In genomic region chr10:43396061-43396927, GRCh38 we compare ENCODE assay signal across 1 cellular context.
A peak's percentile ranks its signal among the peaks of the same experiment; 100 is the strongest.
TF ChIP-seq lines count a peak whose summit lies in the region.

No MANE protein-coding gene starts in this region.

TF ChIP-seq in K562, 482 proteins besides CTCF, POLR2A, EP300 and RAD21 (continued from another document and continues in another):
- no peak for TF ChIP-seq SFPQ (IDR thresholded peaks at IDR 0.05; ENCODE audit: low read depth, low read length)
- peak; percentile 87; the same call in 1 of the 2 replicates for TF ChIP-seq NFRKB (IDR thresholded peaks at IDR 0.05; ENCODE audit: low read depth)
- TF ChIP-seq TBL1XR1 (IDR thresholded peaks at IDR 0.05; ENCODE audit: low read length in 2 of 2), result peak in 1 of 2 experiments; percentile 34; a peak in 2 of 4 replicates
- TF ChIP-seq NR3C1 (CRISPR knock-in tag; IDR thresholded peaks at IDR 0.05), result peak; percentile 88; the same call in 1 of the 2 replicates
- TF ChIP-seq HNRNPL (IDR thresholded peaks at IDR 0.05; ENCODE audit: low read depth, low read length), result peak; percentile 16; the same call in 1 of the 2 replicates
- TF ChIP-seq RB1 (IDR thresholded peaks at IDR 0.05; ENCODE audit: low read depth), result peak; percentile 97
- peak; percentile 85; the same call in 1 of the 2 replicates for TF ChIP-seq SMAD4 (CRISPR knock-in tag; conservative IDR thresholded peaks at IDR 0.05)
- peak; percentile 48; the same call in 1 of the 2 replicates for TF ChIP-seq BRD4 (IDR thresholded peaks at IDR 0.05)
- no peak for TF ChIP-seq HIVEP1 (CRISPR knock-in tag; IDR thresholded peaks at IDR 0.05)
- no peak for TF ChIP-seq HES1 (IDR thresholded peaks at IDR 0.05; ENCODE audit: low read depth)
- TF ChIP-seq POLR2AphosphoS5 (IDR thresholded peaks at IDR 0.05; ENCODE audit: control insufficient read depth, insufficient read depth, low read depth, low read length), result peak; percentile 78
- TF ChIP-seq RNF2 (IDR thresholded peaks at IDR 0.05), result peak; percentile 45; the same call in 1 of the 2 replicates
- no peak for TF ChIP-seq ZNF764 (CRISPR knock-in tag; IDR thresholded peaks at IDR 0.05; ENCODE audit: low read depth)
- TF ChIP-seq ZNF766 (CRISPR knock-in tag; conservative IDR thresholded peaks at IDR 0.05), result peak; percentile 63; the same call in 1 of the 2 replicates
- TF ChIP-seq POLR2G (IDR thresholded peaks at IDR 0.05; ENCODE audit: low read depth, low read length), result peak; percentile 91
- TF ChIP-seq SNAPC5 (CRISPR knock-in tag; IDR thresholded peaks at IDR 0.05), result no peak
- peak; percentile 95 to 98 for TF ChIP-seq E2F6 (IDR thresholded peaks at IDR 0.05; ENCODE audit: borderline replicate concordance in 1 of 2, extremely low read depth in 1 of 2, insufficient read depth in 1 of 2, insufficient read length in 1 of 2, low read depth in 1 of 2, low read length in 1 of 2, poor library complexity in 1 of 2, severe bottlenecking in 1 of 2)
- peak; percentile 55; the same call in 1 of the 2 replicates for TF ChIP-seq ARID4B (CRISPR knock-in tag; IDR thresholded peaks at IDR 0.05)
- TF ChIP-seq POLR2B (IDR thresholded peaks at IDR 0.05; ENCODE audit: low read depth, partially characterized antibody), result peak; percentile 60
- TF ChIP-seq RBFOX2 (IDR thresholded peaks at IDR 0.05; ENCODE audit: low read depth, low read length), result peak; percentile 87
- TF ChIP-seq MIER1 (IDR thresholded peaks at IDR 0.05; ENCODE audit: low read depth), result 0 out of 2 replicates have a peak, but pooled peaks have one; percentile 56
- peak; percentile 49 for TF ChIP-seq NFYB (IDR thresholded peaks at IDR 0.05; ENCODE audit: extremely low read depth, insufficient read length)
- no peak for TF ChIP-seq ZNF263 (CRISPR knock-in tag; IDR thresholded peaks at IDR 0.05; ENCODE audit: borderline replicate concordance)
- 0 out of 2 replicates have a peak, but pooled peaks have one; percentile 2 for TF ChIP-seq ZBTB1 (CRISPR knock-in tag; IDR thresholded peaks at IDR 0.05; ENCODE audit: borderline replicate concordance, low read depth)
- TF ChIP-seq CSDE1 (IDR thresholded peaks at IDR 0.05), result no peak
- TF ChIP-seq E2F8 (IDR thresholded peaks at IDR 0.05; ENCODE audit: low read depth, partially characterized antibody), result peak; percentile 85
- TF ChIP-seq ARNT (IDR thresholded peaks at IDR 0.05), result 0 out of 4 replicates have a peak, but pooled peaks of 1 of the 2 experiments have one; percentile 8
- TF ChIP-seq YY1 (IDR thresholded peaks at IDR 0.05; ENCODE audit: borderline replicate concordance in 1 of 3, control insufficient read depth in 1 of 3, extremely low read depth in 1 of 3, insufficient read depth in 3 of 3, insufficient read length in 1 of 3, insufficient replicate concordance in 2 of 3, low read depth in 1 of 3, low read length in 2 of 3), result peak in 1 of 3 experiments; percentile 47
- peak; percentile 90 for TF ChIP-seq MGA (IDR thresholded peaks at IDR 0.05)
- 0 out of 2 replicates have a peak, but pooled peaks have one; percentile 14 for TF ChIP-seq THAP7 (CRISPR knock-in tag; IDR thresholded peaks at IDR 0.05)
